8 cellular contexts compared by ENCODE assay signal in genomic region chr2:85578243-85579180, GRCh38. TPM values are rescaled to one million over a fixed set of nuclear protein-coding genes. Genes with fewer than 3 reads are reported as not detected.
DNase-seq lines count a peak whose midpoint lies in the region; ATAC-seq and TF ChIP-seq lines count a peak whose summit lies in the region.

No MANE protein-coding gene starts in this region.

- H3F3A ChIP-seq in SU-DHL-6 (ENCODE audit: insufficient read depth) = no peaks in the 10 kb centered on the region; the same call in 1 of the 2 replicates

- H4K20me1 ChIP-seq in SU-DHL-6 (ENCODE audit: low read depth, low read length) (no peaks in the 10 kb centered on the region), fibroblast of lung (ENCODE audit: control insufficient read depth, extremely low read depth, insufficient read depth, low read length) (no peaks in the 10 kb centered on the region)

- TF ChIP-seq CTCF in SU-DHL-6 (IDR thresholded peaks at IDR 0.05; ENCODE audit: insufficient read depth, low read length, poor library complexity, severe bottlenecking) (no peak), fibroblast of lung (conservative IDR thresholded peaks at IDR 0.05 in 1 of 2, IDR thresholded peaks at IDR 0.05 in 1 of 2; ENCODE audit: low read depth in 1 of 2, low read length in 2 of 2) (no peak), neutrophil (IDR thresholded peaks at IDR 0.05) (no peak)

- no peaks in the 10 kb centered on the region for H3K9me3 ChIP-seq in SU-DHL-6 (ENCODE audit: insufficient read depth, low read length)
- no peaks in the 10 kb centered on the region for H3K9me3 ChIP-seq in fibroblast of lung (ENCODE audit: control insufficient read depth, insufficient read depth, low read depth, low read length)
- H3K9me3 ChIP-seq in neutrophil = no peaks in the 10 kb centered on the region

- ATAC-seq in GM18502 (IDR thresholded peaks at IDR 0.05; ENCODE audit: poor library complexity, unreplicated experiment) (peak; percentile 61), HG02852 (IDR thresholded peaks at IDR 0.05; ENCODE audit: unreplicated experiment) (peak; percentile 36), HG02970 (IDR thresholded peaks at IDR 0.05; ENCODE audit: low FRiP score, unreplicated experiment) (no peak)

- no peak for DNase-seq in fibroblast of lung (ENCODE audit: low read depth in 2 of 2)
- DNase-seq in NCI-H187 (lab: John Stamatoyannopoulos, UW) = no peak
- no peak for DNase-seq in epidermal melanocyte (ENCODE audit: insufficient read length, low spot score)

- H3K9ac ChIP-seq in SU-DHL-6 (ENCODE audit: low read length) (peak overlapping the region; percentile 78), fibroblast of lung (ENCODE audit: insufficient read depth, low read length) (no peak overlapping the region)

- H3K36me3 ChIP-seq in SU-DHL-6 (ENCODE audit: low read length) (no peaks in the 10 kb centered on the region), fibroblast of lung (ENCODE audit: control insufficient read depth, insufficient read depth, low read length) (no peaks in the 10 kb centered on the region), neutrophil (no peaks in the 10 kb centered on the region)

- H3K9me2 ChIP-seq in SU-DHL-6 (replicated peaks; ENCODE audit: insufficient read depth, low read length) = no peaks in the 10 kb centered on the region

- H3K27ac ChIP-seq in SU-DHL-6 (ENCODE audit: low read depth, low read length) = peak overlapping the region; percentile 59
- peak overlapping the region; percentile 71 for H3K27ac ChIP-seq in fibroblast of lung (ENCODE audit: insufficient read depth, low read length)
- H3K27ac ChIP-seq in neutrophil = peak overlapping the region; percentile 72

- H3K79me2 ChIP-seq in SU-DHL-6 (ENCODE audit: insufficient read depth, low read length) = peaks cover 18% of the 10 kb centered on the region
- no peaks in the 10 kb centered on the region for H3K79me2 ChIP-seq in fibroblast of lung (ENCODE audit: control insufficient read depth, insufficient read depth, low read length)

- H3K27me3 ChIP-seq in SU-DHL-6 (ENCODE audit: low read length) (no peaks in the 10 kb centered on the region), fibroblast of lung (ENCODE audit: control insufficient read depth, insufficient read depth, low read length) (no peaks in the 10 kb centered on the region), neutrophil (no peaks in the 10 kb centered on the region)

- peaks cover 20% of the 10 kb centered on the region for H3K4me1 ChIP-seq in fibroblast of lung (ENCODE audit: control insufficient read depth, extremely low read depth, insufficient read depth, low read length)
- peaks cover 36 to 37% of the 10 kb centered on the region in 2 experiments for H3K4me1 ChIP-seq in neutrophil (ENCODE audit: control insufficient read depth in 1 of 2, insufficient read depth in 1 of 2, low read depth in 1 of 2, low read length in 1 of 2)

- H2AFZ ChIP-seq in SU-DHL-6 (ENCODE audit: low read depth, low read length, severe bottlenecking) (peak overlapping the region; percentile 81), fibroblast of lung (ENCODE audit: low read length) (peak overlapping the region; percentile 76)

- H3K4me3 ChIP-seq in SU-DHL-6 (ENCODE audit: insufficient read depth, low read length, poor library complexity, severe bottlenecking) (peak overlapping the region; percentile 71), fibroblast of lung (replicated peaks in 1 of 4; ENCODE audit: control extremely low read depth in 1 of 4, insufficient read depth in 1 of 4, low read depth in 3 of 4, low read length in 4 of 4) (peak overlapping the region in 1 of 4 experiments; percentile 3), neutrophil (ENCODE audit: low read depth in 1 of 2, low read length in 1 of 2) (peak overlapping the region; percentile 45 to 49)

- H3K4me2 ChIP-seq in SU-DHL-6 (ENCODE audit: low read depth, low read length, poor library complexity, severe bottlenecking) (peak overlapping the region; percentile 90), fibroblast of lung (ENCODE audit: extremely low read depth, insufficient read depth, low read length) (peak overlapping the region; percentile 70)

RNA-seq across cellular contexts. Expression of gene VAMP8, which starts 1.1 kb away (rescaled TPM):
- 2.1 and 2.3 TPM in 2 replicates for total RNA-seq in fibroblast of lung
- polyA plus RNA-seq in fibroblast of lung = 17.7 and 80.6 TPM in 2 replicates
- polyA plus RNA-seq in fibroblast of lung (2012) = 12.9 and 70.6 TPM in 2 replicates
- polyA minus RNA-seq in fibroblast of lung (ENCODE audit: low replicate concordance) = 3.4 and 24.0 TPM in 2 replicates

RNA-seq across cellular contexts. Expression of gene VAMP5, which starts 5.7 kb away (rescaled TPM):
- total RNA-seq in fibroblast of lung = 45.5 and 69.5 TPM in 2 replicates
- 190 and 212 TPM in 2 replicates for polyA plus RNA-seq in fibroblast of lung
- 225 and 294 TPM in 2 replicates for polyA plus RNA-seq in fibroblast of lung (2012)
- 129 and 239 TPM in 2 replicates for polyA minus RNA-seq in fibroblast of lung (ENCODE audit: low replicate concordance)

RNA-seq across cellular contexts. Expression of gene RNF181, which starts 17.0 kb away (rescaled TPM):
- 187 and 247 TPM in 2 replicates for total RNA-seq in fibroblast of lung
- 276 and 289 TPM in 2 replicates for polyA plus RNA-seq in fibroblast of lung
- 299 and 322 TPM in 2 replicates for polyA plus RNA-seq in fibroblast of lung (2012)
- polyA minus RNA-seq in fibroblast of lung (ENCODE audit: low replicate concordance) = 307 and 355 TPM in 2 replicates

RNA-seq across cellular contexts. Expression of gene GGCX, which starts 17.2 kb away (rescaled TPM):
- total RNA-seq in fibroblast of lung = 28.8 and 46.1 TPM in 2 replicates
- 34.4 and 48.8 TPM in 2 replicates for polyA plus RNA-seq in fibroblast of lung
- polyA plus RNA-seq in fibroblast of lung (2012) = 35.1 and 47.5 TPM in 2 replicates
- 90.0 and 137 TPM in 2 replicates for polyA minus RNA-seq in fibroblast of lung (ENCODE audit: low replicate concordance)

RNA-seq across cellular contexts. Expression of gene TMEM150A, which starts 24.0 kb away (rescaled TPM):
- 11.8 and 13.2 TPM in 2 replicates for total RNA-seq in fibroblast of lung
- 11.4 and 15.5 TPM in 2 replicates for polyA plus RNA-seq in fibroblast of lung
- 14.8 and 19.3 TPM in 2 replicates for polyA plus RNA-seq in fibroblast of lung (2012)
- 36.1 and 67.5 TPM in 2 replicates for polyA minus RNA-seq in fibroblast of lung (ENCODE audit: low replicate concordance)
